In the genomic region with DNA sequence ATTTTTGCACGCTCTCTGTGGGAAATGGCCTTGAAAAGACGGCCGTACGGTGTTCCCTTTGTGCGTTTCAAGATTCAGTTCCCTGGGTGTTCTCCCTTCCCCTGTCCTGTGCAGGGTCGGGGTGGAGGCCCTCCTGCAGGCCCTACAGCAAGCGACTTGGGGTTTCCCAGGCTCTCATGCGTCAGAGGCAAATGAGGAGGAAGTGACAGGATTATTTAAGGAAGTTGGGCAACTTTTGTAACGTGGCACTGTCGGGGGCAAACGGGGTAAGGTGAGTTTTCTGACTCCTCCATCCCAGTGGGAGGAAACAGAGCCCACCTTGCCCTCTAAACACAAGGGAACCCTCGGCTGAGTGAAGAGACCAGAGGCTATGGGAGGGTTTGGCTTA, we compare ENCODE assay signal across 22 cellular contexts. TPM values are rescaled to one million over a fixed set of nuclear protein-coding genes. Genes with fewer than 3 reads are reported as not detected.
A peak's percentile ranks its signal among the peaks of the same experiment; 100 is the strongest.
DNase-seq lines count a peak whose midpoint lies in the region; ATAC-seq and TF ChIP-seq lines count a peak whose summit lies in the region.
"Had no signal": no experiment of that assay in that cellular context is flagged by ENCODE, and none has a peak within 500 bp of the region (broad histone marks: within the 10 kb centered on the region; RNA-seq: fewer than 3 reads in every experiment).

No MANE protein-coding gene starts in this region.

- TF ChIP-seq POLR2A in spleen (IDR thresholded peaks at IDR 0.05): no peak

- H4K20me1 ChIP-seq in hepatocyte (ENCODE audit: insufficient read depth, poor library complexity, severe bottlenecking): no peaks in the 10 kb centered on the region

- TF ChIP-seq CTCF in spleen (IDR thresholded peaks at IDR 0.05 in 8 of 11, conservative IDR thresholded peaks at IDR 0.05 in 3 of 11) (no peak), hepatocyte (IDR thresholded peaks at IDR 0.05; ENCODE audit: poor library complexity) (no peak)

- H3K4me1 ChIP-seq in spleen: peaks cover 0 to 13% (median 8%) of the 10 kb centered on the region in 6 donors
- no peaks in the 10 kb centered on the region for H3K4me1 ChIP-seq in hepatocyte (ENCODE audit: insufficient read depth)

- H3K36me3 ChIP-seq in spleen (no peaks in the 10 kb centered on the region), hepatocyte (replicated peaks; ENCODE audit: insufficient read depth, low read depth) (no peaks in the 10 kb centered on the region)

- no peak overlapping the region for H2AFZ ChIP-seq in hepatocyte

- no peaks in the 10 kb centered on the region for H3K79me2 ChIP-seq in hepatocyte

- H3K4me3 ChIP-seq in spleen (peak overlapping the region in 2 of 8 donors; percentile 19 to 43), hepatocyte (no peak overlapping the region)
- H3K4me3 ChIP-seq: SK-N-MC had no signal

- no peak for ATAC-seq in HG02870 (IDR thresholded peaks at IDR 0.05; ENCODE audit: unreplicated experiment)
- ATAC-seq: Panc1, Right ventricle myocardium inferior had no signal

- no peaks in the 10 kb centered on the region for H3K9me2 ChIP-seq in hepatocyte (replicated peaks; ENCODE audit: insufficient read depth)

- H3K27me3 ChIP-seq in spleen (replicated peaks in 1 of 7) (peaks cover 0 to 29% (median 0%) of the 10 kb centered on the region in 7 donors), hepatocyte (peaks cover 4% of the 10 kb centered on the region)

- no peaks in the 10 kb centered on the region for H3K9me3 ChIP-seq in spleen
- H3K9me3 ChIP-seq in hepatocyte (ENCODE audit: low read depth): no peaks in the 10 kb centered on the region

- DNase-seq in Daoy (ENCODE audit: low read depth) (peak; percentile 47), NAMALWA (ENCODE audit: low spot score) (peak; percentile 27), kidney tubule cell (ENCODE audit: low spot score) (peak; percentile 47), spleen (peak; percentile 41), NCI-H748 treated with DMSO at 0.1 percent for 48 hours (lab: John Stamatoyannopoulos, UW) (no peak), hepatocyte (ENCODE audit: low spot score) (no peak), NCI-H526 (lab: John Stamatoyannopoulos, UW) (no peak)
- DNase-seq: Calu3; CD4-positive, alpha-beta T cell; DMS79; NCI-H1092; NCI-H146; NCI-H2081; NCI-H510A had no signal

- no peak overlapping the region for H3K4me2 ChIP-seq in hepatocyte

- intact Hi-C loops in spleen (cut with DNase I; ENCODE audit: low total_unique reads): no loop called here

- H3K27ac ChIP-seq in spleen: no peak overlapping the region
- no peak overlapping the region for H3K27ac ChIP-seq in hepatocyte
- H3K27ac ChIP-seq: HL-60, SK-N-MC had no signal

- WGBS in spleen, 5 donors: 14 to 28% (median 21%) methylated on average over 12 of the region's 12 CpGs
- 87% methylated on average over 12 of the region's 12 CpGs for WGBS in hepatocyte (ENCODE audit: low lambda C conversion rate, missing lambda C conversion rate)

RNA-seq across cellular contexts. Expression of gene AJAP1, which starts 16.1 kb away (rescaled TPM):
- 7.0 TPM in 1 of 2 replicates, not detected in the other for total RNA-seq in Daoy (2014; rRNA removed; shearing (Covaris generic))
- total RNA-seq in spleen (10 to 100 TPM in 2 of 7 donors, 1 to 10 TPM in 5; 1.7 to 13.3 (median 2.9) TPM), hepatocyte (0.13 and 0.32 TPM in 2 replicates)
- polyA plus RNA-seq in spleen (under 1 TPM; 0.04 to 0.27 (median 0.26) TPM), hepatocyte (0.39 and 0.64 TPM in 2 replicates)
- total RNA-seq: Calu3; LHCN-M2; Right ventricle myocardium inferior; T-helper 1 cell treated with Interleukin-12 subunit alpha and Interleukin-12 subunit beta and Interleukin-4 antibody, amounts not matched to agents 30 ng/mL and 1 ng/mL, for 36 hours had no signal
- polyA plus RNA-seq: IgD-negative memory B cell had no signal

Comparison
In these comparisons a context has a peak if more than half of its experiments do, and no peak if none do; other contexts are left out.
1. DNase-seq: peak in Daoy (single experiment), NAMALWA (single experiment), kidney tubule cell (single experiment) and spleen (single experiment); none in NCI-H748 treated with DMSO at 0.1 percent for 48 hours (single experiment), hepatocyte (single experiment) and NCI-H526 (0 of 2).